9 cellular contexts compared by ENCODE assay signal in the genomic region with DNA sequence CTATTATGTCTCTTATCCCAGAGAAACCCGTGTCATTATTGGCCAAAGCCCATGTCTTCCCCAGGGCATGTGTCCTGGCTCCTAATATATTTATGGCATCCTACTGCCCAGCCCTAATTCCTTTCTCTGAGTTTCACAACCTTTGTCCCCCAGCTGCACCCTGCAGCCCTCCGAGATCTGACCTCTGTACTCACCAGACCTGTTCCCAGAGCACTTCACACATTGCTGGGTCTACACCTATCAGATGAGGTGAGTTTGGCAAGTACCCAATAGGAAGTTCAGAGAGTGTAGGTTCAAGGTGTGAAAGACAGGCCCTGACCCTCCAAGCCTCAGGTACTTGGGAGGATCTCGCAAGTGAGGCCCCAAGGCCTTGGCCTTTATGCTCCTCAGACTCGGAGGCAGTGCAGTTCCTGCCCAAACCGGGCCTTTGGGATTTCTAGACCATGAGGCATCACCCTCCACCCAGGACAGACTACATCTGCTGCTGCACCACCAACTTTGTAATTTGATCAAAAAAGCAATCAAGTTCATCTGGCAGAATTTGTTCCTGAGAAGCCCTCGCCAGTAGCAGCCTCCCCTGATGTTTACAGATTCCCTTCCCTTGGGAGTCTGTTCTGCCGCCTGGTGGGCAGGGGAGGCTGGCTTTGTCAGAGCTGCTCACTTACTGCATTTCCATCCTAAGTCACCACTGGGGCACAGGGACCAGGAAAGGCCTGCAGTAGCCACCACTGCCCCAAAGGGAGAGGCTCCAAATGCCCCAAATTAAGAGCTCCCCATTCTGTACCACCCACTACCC. TPM values are rescaled to one million over a fixed set of nuclear protein-coding genes. Genes with fewer than 3 reads are reported as not detected.
DNase-seq lines count a peak whose midpoint lies in the region; ATAC-seq and TF ChIP-seq lines count a peak whose summit lies in the region.
"Had no signal": no experiment of that assay in that cellular context is flagged by ENCODE, and none has a peak within 500 bp of the region (broad histone marks: within the 10 kb centered on the region; RNA-seq: fewer than 3 reads in every experiment).

No MANE protein-coding gene starts in this region.

- TF ChIP-seq EP300 in tibial nerve (IDR thresholded peaks at IDR 0.05) = no peak

- peaks cover 0 to 3% of the 10 kb centered on the region in 2 donors for H3K36me3 Mint-ChIP-seq in activated T-cell treated with anti-CD3 and anti-CD28 coated beads, Interleukin-2, amount 50 U/mL, for 72 hours (ENCODE audit: insufficient read depth in 2 of 2)
- peaks cover 17% of the 10 kb centered on the region for H3K36me3 Mint-ChIP-seq in activated naive CD8-positive, alpha-beta T cell treated with anti-CD3 and anti-CD28 coated beads for 36 hours

- H3K27me3 ChIP-seq in kidney epithelial cell (ENCODE audit: control insufficient read depth, insufficient read depth, low read length) (no peaks in the 10 kb centered on the region), tibial nerve (no peaks in the 10 kb centered on the region)

- no peak for ATAC-seq in activated T-cell treated with anti-CD3 and anti-CD28 coated beads, Interleukin-2, amount 50 U/mL, for 72 hours (replicated peaks in 1 of 2)
- no peak for ATAC-seq in GM21423 (IDR thresholded peaks at IDR 0.05; ENCODE audit: unreplicated experiment)

- no peak overlapping the region for H3K27ac Mint-ChIP-seq in activated T-cell treated with anti-CD3 and anti-CD28 coated beads, Interleukin-2, amount 50 U/mL, for 72 hours
- H3K27ac Mint-ChIP-seq in activated naive CD8-positive, alpha-beta T cell treated with anti-CD3 and anti-CD28 coated beads for 36 hours = no peak overlapping the region

- no peaks in the 10 kb centered on the region for H3K9me3 Mint-ChIP-seq in activated T-cell treated with anti-CD3 and anti-CD28 coated beads, Interleukin-2, amount 50 U/mL, for 72 hours
- no peaks in the 10 kb centered on the region for H3K9me3 Mint-ChIP-seq in activated naive CD8-positive, alpha-beta T cell treated with anti-CD3 and anti-CD28 coated beads for 36 hours

- peak overlapping the region; percentile 82 to 83 for H3K4me3 Mint-ChIP-seq in activated T-cell treated with anti-CD3 and anti-CD28 coated beads, Interleukin-2, amount 50 U/mL, for 72 hours
- H3K4me3 Mint-ChIP-seq in activated naive CD8-positive, alpha-beta T cell treated with anti-CD3 and anti-CD28 coated beads for 36 hours = peak overlapping the region; percentile 79

- no peaks in the 10 kb centered on the region for H3K9me3 ChIP-seq in tibial nerve

- no peaks in the 10 kb centered on the region for H3K27me3 Mint-ChIP-seq in activated T-cell treated with anti-CD3 and anti-CD28 coated beads, Interleukin-2, amount 50 U/mL, for 72 hours (ENCODE audit: low read depth)
- no peaks in the 10 kb centered on the region for H3K27me3 Mint-ChIP-seq in activated naive CD8-positive, alpha-beta T cell treated with anti-CD3 and anti-CD28 coated beads for 36 hours

- no peak for DNase-seq in activated T-cell treated with anti-CD3 and anti-CD28 coated beads, Interleukin-2, amount 50 U/mL, for 72 hours
- DNase-seq in activated T-cell treated with anti-CD3 and anti-CD28 coated beads, Interleukin-2, amount 50 U/mL, for 1 hour = no peak
- DNase-seq in activated naive CD8-positive, alpha-beta T cell treated with anti-CD3 and anti-CD28 coated beads for 36 hours = no peak
- DNase-seq in kidney epithelial cell (ENCODE audit: low read depth) = no peak
- DNase-seq in tibial nerve (ENCODE audit: low spot score in 2 of 2) = no peak
- no peak for DNase-seq in NAMALWA (ENCODE audit: low spot score)
- no peak for DNase-seq in NCI-H1092 treated with DMSO at 0.1 percent for 48 hours (lab: John Stamatoyannopoulos, UW)
- DNase-seq: SIG-M5 had no signal

- TF ChIP-seq CTCF in kidney epithelial cell (IDR thresholded peaks at IDR 0.05; ENCODE audit: insufficient read depth, low read length, poor library complexity, severe bottlenecking) = peak; percentile 20
- no peak for TF ChIP-seq CTCF in tibial nerve (IDR thresholded peaks at IDR 0.05)

- peaks cover 0 to 47% (median 19%) of the 10 kb centered on the region in 4 donors for H3K4me1 ChIP-seq in tibial nerve

- TF ChIP-seq POLR2A in tibial nerve (IDR thresholded peaks at IDR 0.05) = no peak

- H3K27ac ChIP-seq in tibial nerve = peak overlapping the region in 3 of 4 donors; percentile 5 to 35 (median 26)

- WGBS in tibial nerve, 2 donors = 65 to 81% methylated on average over 6 to 7 of the region's 7 CpGs

- no peak overlapping the region for H3K4me3 ChIP-seq in kidney epithelial cell (ENCODE audit: low read depth, low read length)
- H3K4me3 ChIP-seq in tibial nerve = no peak overlapping the region

- H3K36me3 ChIP-seq in kidney epithelial cell (ENCODE audit: control insufficient read depth, insufficient read depth, low read length) = no peaks in the 10 kb centered on the region
- H3K36me3 ChIP-seq in tibial nerve = peaks cover 0 to 37% (median 0%) of the 10 kb centered on the region in 3 donors

- peaks cover 65% of the 10 kb centered on the region for H3K4me1 Mint-ChIP-seq in activated T-cell treated with anti-CD3 and anti-CD28 coated beads, Interleukin-2, amount 50 U/mL, for 72 hours (ENCODE audit: low read depth)
- peaks cover 58% of the 10 kb centered on the region for H3K4me1 Mint-ChIP-seq in activated naive CD8-positive, alpha-beta T cell treated with anti-CD3 and anti-CD28 coated beads for 36 hours

RNA-seq across cellular contexts. Expression of a gene that starts 2.2 kb away (rescaled TPM):
- total RNA-seq in activated T-cell treated with anti-CD3 and anti-CD28 coated beads, Interleukin-2, amount 50 U/mL, for 72 hours = 10 to 100 TPM; 25.0 to 30.3 TPM
- 10 to 100 TPM; 16.5 to 17.4 TPM for total RNA-seq in activated naive CD8-positive, alpha-beta T cell treated with anti-CD3 and anti-CD28 coated beads for 36 hours
- total RNA-seq in kidney epithelial cell (12.7 and 18.8 TPM in 2 replicates), tibial nerve (10 to 100 TPM; 26.4 to 43.5 (median 35.1) TPM)

RNA-seq across cellular contexts. Expression of a gene that starts 38.8 kb away (rescaled TPM):
- total RNA-seq in activated T-cell treated with anti-CD3 and anti-CD28 coated beads, Interleukin-2, amount 50 U/mL, for 72 hours = under 1 TPM; 0.43 to 0.44 TPM
- total RNA-seq in activated naive CD8-positive, alpha-beta T cell treated with anti-CD3 and anti-CD28 coated beads for 36 hours = under 1 TPM in 1 of 2 experiments, not detected in 1; 0.12 TPM
- total RNA-seq in kidney epithelial cell = 709 and 758 TPM in 2 replicates
- 1 to 10 TPM; 2.5 to 7.8 (median 3.5) TPM for total RNA-seq in tibial nerve

Comparison
In these comparisons a context has a peak if more than half of its experiments do, and no peak if none do; other contexts are left out.
1. RNA of a gene that starts 38.8 kb away (total RNA-seq): 709 to 758 TPM in kidney epithelial cell; 2.5 to 7.8 TPM in tibial nerve, 0.43 to 0.44 TPM in activated T-cell treated with anti-CD3 and anti-CD28 coated beads, Interleukin-2, amount 50 U/mL, for 72 hours and 0.12 TPM in activated naive CD8-positive, alpha-beta T cell treated with anti-CD3 and anti-CD28 coated beads for 36 hours; every median in the first group is over 10 times any median in the second.